8 cellular contexts compared by ENCODE assay signal in genomic region chr5:114223866-114224265, GRCh38.
DNase-seq lines count a peak whose midpoint lies in the region; ATAC-seq and TF ChIP-seq lines count a peak whose summit lies in the region.

No MANE protein-coding gene starts in this region.

- no peaks in the 10 kb centered on the region for H3K4me1 ChIP-seq in hepatocyte (ENCODE audit: insufficient read depth)
- H3K4me1 ChIP-seq in ascending aorta = no peaks in the 10 kb centered on the region
- no peaks in the 10 kb centered on the region for H3K4me1 ChIP-seq in thyroid gland

- no peak for TF ChIP-seq POLR2A in thyroid gland (IDR thresholded peaks at IDR 0.05)

- H3K36me3 ChIP-seq in hepatocyte (replicated peaks; ENCODE audit: insufficient read depth, low read depth) (no peaks in the 10 kb centered on the region), ascending aorta (no peaks in the 10 kb centered on the region), thyroid gland (no peaks in the 10 kb centered on the region)

- H3K9me3 ChIP-seq in hepatocyte (ENCODE audit: low read depth) (no peaks in the 10 kb centered on the region), ascending aorta (no peaks in the 10 kb centered on the region), thyroid gland (no peaks in the 10 kb centered on the region)

- intact Hi-C loops in ascending aorta (cut with DNase I) = no loop called here
- intact Hi-C loops in thyroid gland (cut with DNase I) = no loop called here

- no peak overlapping the region for H2AFZ ChIP-seq in hepatocyte

- no peak overlapping the region for H3K4me3 ChIP-seq in hepatocyte
- no peak overlapping the region for H3K4me3 ChIP-seq in ascending aorta
- no peak overlapping the region for H3K4me3 ChIP-seq in thyroid gland (replicated peaks in 1 of 3)

- 96% methylated on average over 1 of the region's 1 CpG for WGBS in hepatocyte (ENCODE audit: low lambda C conversion rate, missing lambda C conversion rate)
- WGBS in thyroid gland, 2 donors = 94 to 95% methylated on average over 1 of the region's 1 CpG

- DNase-seq in EH (ENCODE audit: low read depth) (peak; percentile 18), NCI-H460 (ENCODE audit: extremely low read depth, low read depth) (peak; percentile 4), hepatocyte (ENCODE audit: low spot score) (peak; percentile 7), ascending aorta (ENCODE audit: low spot score in 2 of 2) (no peak), thyroid gland (no peak)
- no peak for DNase-seq in stimulated activated CD4-positive, alpha-beta T cell treated with anti-CD3 and anti-CD28 coated beads, Interleukin-4, amount 100 ng/mL, for 4 hours

- H3K27me3 ChIP-seq in hepatocyte = no peaks in the 10 kb centered on the region
- no peaks in the 10 kb centered on the region for H3K27me3 ChIP-seq in ascending aorta
- no peaks in the 10 kb centered on the region for H3K27me3 ChIP-seq in thyroid gland

- ATAC-seq in GM21619 (IDR thresholded peaks at IDR 0.05; ENCODE audit: unreplicated experiment) (peak; percentile 84), HG02840 (IDR thresholded peaks at IDR 0.05; ENCODE audit: low FRiP score, unreplicated experiment) (no peak)

- no peaks in the 10 kb centered on the region for H3K79me2 ChIP-seq in hepatocyte

- H3K9me2 ChIP-seq in hepatocyte (replicated peaks; ENCODE audit: insufficient read depth) = no peaks in the 10 kb centered on the region

- H3K27ac ChIP-seq in hepatocyte = no peak overlapping the region
- no peak overlapping the region for H3K27ac ChIP-seq in ascending aorta
- H3K27ac ChIP-seq in thyroid gland = no peak overlapping the region

- TF ChIP-seq CTCF in hepatocyte (IDR thresholded peaks at IDR 0.05; ENCODE audit: poor library complexity) = no peak
- no peak for TF ChIP-seq CTCF in ascending aorta (IDR thresholded peaks at IDR 0.05)
- TF ChIP-seq CTCF in thyroid gland (IDR thresholded peaks at IDR 0.05) = no peak

- H4K20me1 ChIP-seq in hepatocyte (ENCODE audit: insufficient read depth, poor library complexity, severe bottlenecking) = no peaks in the 10 kb centered on the region

- H3K4me2 ChIP-seq in hepatocyte = no peak overlapping the region

Comparison
In these comparisons a context has a peak if more than half of its experiments do, and no peak if none do; other contexts are left out.
1. DNase-seq: peak in EH (single experiment), NCI-H460 (single experiment) and hepatocyte (single experiment); none in ascending aorta (0 of 2), stimulated activated CD4-positive, alpha-beta T cell treated with anti-CD3 and anti-CD28 coated beads, Interleukin-4, amount 100 ng/mL, for 4 hours (0 of 2) and thyroid gland (0 of 2).